1 cellular context compared by ENCODE assay signal in the genomic region with DNA sequence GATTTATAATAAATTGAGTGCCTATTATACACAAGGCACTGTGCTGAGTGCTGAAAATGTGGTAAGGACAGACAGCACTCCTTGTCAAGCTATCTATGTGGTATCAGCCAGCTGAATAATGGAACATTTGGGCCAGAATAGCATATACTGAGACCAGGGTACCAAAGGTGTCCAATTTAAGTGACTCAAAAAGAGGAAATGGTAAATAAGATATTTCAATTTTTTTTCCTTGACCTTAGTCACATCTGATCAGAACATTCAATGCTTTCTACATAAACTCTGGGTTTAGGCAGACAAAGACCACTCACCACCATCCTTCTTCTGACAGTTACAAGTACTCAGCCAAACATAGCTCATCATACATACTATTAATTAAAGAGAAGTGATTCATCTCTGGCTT.
TF ChIP-seq lines count a peak whose summit lies in the region.

No MANE protein-coding gene starts in this region.

TF ChIP-seq in GM12878, 131 proteins besides CTCF, POLR2A, EP300 and RAD21:
- TF ChIP-seq STAT1 (conservative IDR thresholded peaks at IDR 0.05) (no peak), YBX1 (IDR thresholded peaks at IDR 0.05) (no peak), BACH1 (IDR thresholded peaks at IDR 0.05; ENCODE audit: borderline replicate concordance) (no peak), EED (IDR thresholded peaks at IDR 0.05; ENCODE audit: low read depth) (no peak), NFYA (IDR thresholded peaks at IDR 0.05; ENCODE audit: borderline replicate concordance, low read depth, low read length) (no peak), ZNF622 (IDR thresholded peaks at IDR 0.05) (no peak), SIN3A (IDR thresholded peaks at IDR 0.05; ENCODE audit: low read depth, low read length) (no peak), BMI1 (IDR thresholded peaks at IDR 0.05; ENCODE audit: borderline replicate concordance) (no peak), SKIL (IDR thresholded peaks at IDR 0.05; ENCODE audit: low read depth, poor library complexity, severe bottlenecking) (no peak), ZNF384 (IDR thresholded peaks at IDR 0.05; ENCODE audit: borderline replicate concordance, low read depth, low read length) (no peak), GABPA (IDR thresholded peaks at IDR 0.05; ENCODE audit: low read depth) (no peak), ASH2L (IDR thresholded peaks at IDR 0.05; ENCODE audit: borderline replicate concordance, low read depth) (no peak)
- TF ChIP-seq, protein P1, sequence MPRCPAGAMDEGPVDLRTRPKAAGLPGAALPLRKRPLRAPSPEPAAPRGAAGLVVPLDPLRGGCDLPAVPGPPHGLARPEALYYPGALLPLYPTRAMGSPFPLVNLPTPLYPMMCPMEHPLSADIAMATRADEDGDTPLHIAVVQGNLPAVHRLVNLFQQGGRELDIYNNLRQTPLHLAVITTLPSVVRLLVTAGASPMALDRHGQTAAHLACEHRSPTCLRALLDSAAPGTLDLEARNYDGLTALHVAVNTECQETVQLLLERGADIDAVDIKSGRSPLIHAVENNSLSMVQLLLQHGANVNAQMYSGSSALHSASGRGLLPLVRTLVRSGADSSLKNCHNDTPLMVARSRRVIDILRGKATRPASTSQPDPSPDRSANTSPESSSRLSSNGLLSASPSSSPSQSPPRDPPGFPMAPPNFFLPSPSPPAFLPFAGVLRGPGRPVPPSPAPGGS (IDR thresholded peaks at IDR 0.05; ENCODE audit: borderline replicate concordance, insufficient read depth, low read depth, low read length, poor library complexity, severe bottlenecking): no peak
